ENCODE assay signal across 19 cellular contexts in genomic region chr1:47722101-47722500, GRCh38.
"Had no signal": no experiment of that assay in that cellular context is flagged by ENCODE, and none has a peak within 500 bp of the region (broad histone marks: within the 10 kb centered on the region; RNA-seq: fewer than 3 reads in every experiment).

No MANE protein-coding gene starts in this region.

- DNase-seq: cortex of kidney; effector memory CD4-positive, alpha-beta T cell; erythroblast; esophagus squamous epithelium; foreskin fibroblast; foreskin melanocyte; gastrocnemius medialis; glutamatergic neuron; head of caudate nucleus; heart right ventricle; hippocampal formation; left cardiac atrium; left lung; left ventricle myocardium superior; lower lobe of right lung; mesenchymal stem cell; midbrain had no signal

- H3K4me3 ChIP-seq: esophagus squamous epithelium, gastrocnemius medialis, heart right ventricle, left lung, lower lobe of right lung had no signal

- H3K27ac ChIP-seq: epithelial cell of prostate, esophagus squamous epithelium, gastrocnemius medialis, heart right ventricle, left lung, lower lobe of right lung had no signal

- ATAC-seq: esophagus mucosa, gastrocnemius medialis, heart right ventricle, left cardiac atrium, left lung, left ventricle myocardium superior, lower lobe of right lung had no signal
